Comparison of ENCODE assay signal across 25 cellular contexts in the genomic region with DNA sequence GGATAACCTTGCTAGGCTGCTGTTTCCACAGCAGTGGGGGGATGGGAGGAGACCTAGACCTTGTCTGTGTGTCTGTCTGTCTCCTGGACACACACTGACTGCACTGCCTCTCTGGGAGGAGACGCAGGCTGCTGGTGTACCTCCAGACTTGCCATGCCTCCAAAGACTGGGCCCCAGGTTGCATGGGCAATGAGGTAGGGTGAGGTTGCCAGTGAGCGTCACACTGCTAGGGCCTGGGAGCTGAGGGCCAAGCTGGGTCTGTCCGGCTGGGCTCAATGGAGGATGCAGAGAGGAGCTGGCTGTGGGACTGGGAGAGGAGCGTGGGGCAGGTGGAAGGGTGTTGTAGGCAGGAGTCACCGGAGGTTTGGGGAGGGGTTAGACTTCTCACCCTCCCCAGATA. TPM values are rescaled to one million over a fixed set of nuclear protein-coding genes. Genes with fewer than 3 reads are reported as not detected.
"Had no signal": no experiment of that assay in that cellular context is flagged by ENCODE, and none has a peak within 500 bp of the region (broad histone marks: within the 10 kb centered on the region; RNA-seq: fewer than 3 reads in every experiment).

No MANE protein-coding gene starts in this region.

- H3K36me3 ChIP-seq: brain microvascular endothelial cell had no signal

- H3K27me3 ChIP-seq: brain microvascular endothelial cell had no signal

- H3K36me3 Mint-ChIP-seq: activated CD4-positive, alpha-beta memory T cell treated with anti-CD3 and anti-CD28 coated beads for 36 hours; activated naive CD4-positive, alpha-beta T cell treated with anti-CD3 and anti-CD28 coated beads, Interleukin-2, amount 50 U/mL, for 72 hours; WTC11 had no signal

- H3K9me3 Mint-ChIP-seq: activated CD4-positive, alpha-beta memory T cell treated with anti-CD3 and anti-CD28 coated beads for 36 hours; activated CD4-positive, alpha-beta T cell treated with anti-CD3 and anti-CD28 coated beads, Interleukin-2, amount 10 ng/mL, durations not matched to agents 7 days and 5 days; activated naive CD4-positive, alpha-beta T cell treated with anti-CD3 and anti-CD28 coated beads, Interleukin-2, amount 50 U/mL, for 72 hours; activated naive CD8-positive, alpha-beta T cell treated with anti-CD3 and anti-CD28 coated beads, Interleukin-2, amount 50 U/mL, for 24 hours; activated T-cell treated with anti-CD3 and anti-CD28 coated beads, Interleukin-2, amount 50 U/mL, for 4 hours; WTC11 had no signal

- H3K4me3 Mint-ChIP-seq: activated CD4-positive, alpha-beta memory T cell treated with anti-CD3 and anti-CD28 coated beads for 36 hours; activated CD4-positive, alpha-beta T cell treated with anti-CD3 and anti-CD28 coated beads, Interleukin-2, amount 10 ng/mL, durations not matched to agents 7 days and 5 days; activated naive CD8-positive, alpha-beta T cell treated with anti-CD3 and anti-CD28 coated beads, Interleukin-2, amount 50 U/mL, for 24 hours; activated T-cell treated with anti-CD3 and anti-CD28 coated beads, Interleukin-2, amount 50 U/mL, for 4 hours; T-helper 17 cell; WTC11 had no signal

- H3K4me3 ChIP-seq: PC-9 had no signal

- DNase-seq: activated CD4-positive, alpha-beta memory T cell treated with anti-CD3 and anti-CD28 coated beads for 36 hours; activated CD4-positive, alpha-beta T cell treated with anti-CD3 and anti-CD28 coated beads, Interleukin-2, amount 10 ng/mL, durations not matched to agents 7 days and 5 days; activated CD4-positive, CD25-positive, alpha-beta regulatory T cell treated with anti-CD3 and anti-CD28 coated beads, Interleukin-2, amount 50 U/mL, for 72 hours; activated CD8-positive, alpha-beta memory T cell treated with anti-CD3 and anti-CD28 coated beads for 24 hours; activated effector memory CD4-positive, alpha-beta T cell treated with anti-CD3 and anti-CD28 coated beads, Interleukin-2, amount 50 U/mL, for 16 hours; activated naive CD4-positive, alpha-beta T cell treated with Interleukin-2 at 50 U/mL for 16 hours; activated naive CD8-positive, alpha-beta T cell treated with anti-CD3 and anti-CD28 coated beads, Interleukin-2, amount 50 U/mL, for 24 hours; activated T-cell treated with anti-CD3 and anti-CD28 coated beads, Interleukin-2, amount 50 U/mL, for 4 hours; amygdala; brain microvascular endothelial cell; cerebellar nuclear complex; Karpas-422; MM.1S; NCI-H1105; NCI-H1436; NCI-H1694 treated with DMSO at 0.1 percent for 48 hours; NCI-H2029 treated with DMSO at 0.1 percent for 48 hours; NCI-H524; PC-9; SIG-M5; T-helper 17 cell; T-helper 9 cell had no signal

- H3K27ac ChIP-seq: brain microvascular endothelial cell, PC-9 had no signal

- H3K27ac Mint-ChIP-seq: activated CD4-positive, alpha-beta memory T cell treated with anti-CD3 and anti-CD28 coated beads for 36 hours; activated CD4-positive, alpha-beta T cell treated with anti-CD3 and anti-CD28 coated beads, Interleukin-2, amount 10 ng/mL, durations not matched to agents 7 days and 5 days; activated naive CD8-positive, alpha-beta T cell treated with anti-CD3 and anti-CD28 coated beads, Interleukin-2, amount 50 U/mL, for 24 hours; T-helper 17 cell; WTC11 had no signal

- H3K4me1 Mint-ChIP-seq: activated naive CD8-positive, alpha-beta T cell treated with anti-CD3 and anti-CD28 coated beads, Interleukin-2, amount 50 U/mL, for 24 hours had no signal

- ATAC-seq: activated naive CD4-positive, alpha-beta T cell treated with anti-CD3 and anti-CD28 coated beads, Interleukin-2, amount 50 U/mL, for 72 hours; activated naive CD8-positive, alpha-beta T cell treated with anti-CD3 and anti-CD28 coated beads, Interleukin-2, amount 50 U/mL, for 24 hours; activated T-cell treated with anti-CD3 and anti-CD28 coated beads, Interleukin-2, amount 50 U/mL, for 4 hours; T-helper 17 cell had no signal

- H3K27me3 Mint-ChIP-seq: activated CD4-positive, alpha-beta memory T cell treated with anti-CD3 and anti-CD28 coated beads for 36 hours; activated CD4-positive, alpha-beta T cell treated with anti-CD3 and anti-CD28 coated beads, Interleukin-2, amount 10 ng/mL, durations not matched to agents 7 days and 5 days; activated naive CD8-positive, alpha-beta T cell treated with anti-CD3 and anti-CD28 coated beads, Interleukin-2, amount 50 U/mL, for 24 hours; T-helper 17 cell had no signal

RNA-seq across cellular contexts. Expression of gene ITIH6, which starts 26.1 kb away (rescaled TPM):
- total RNA-seq: activated CD4-positive, alpha-beta memory T cell treated with anti-CD3 and anti-CD28 coated beads for 36 hours; activated CD4-positive, alpha-beta T cell treated with anti-CD3 and anti-CD28 coated beads, Interleukin-2, amount 10 ng/mL, durations not matched to agents 7 days and 5 days; activated naive CD4-positive, alpha-beta T cell treated with anti-CD3 and anti-CD28 coated beads, Interleukin-2, amount 50 U/mL, for 72 hours; activated T-cell treated with anti-CD3 and anti-CD28 coated beads, Interleukin-2, amount 50 U/mL, for 4 hours; cardiac septum; PC-9; T-helper 17 cell had no signal
